9 cellular contexts compared by ENCODE assay signal in the genomic region with DNA sequence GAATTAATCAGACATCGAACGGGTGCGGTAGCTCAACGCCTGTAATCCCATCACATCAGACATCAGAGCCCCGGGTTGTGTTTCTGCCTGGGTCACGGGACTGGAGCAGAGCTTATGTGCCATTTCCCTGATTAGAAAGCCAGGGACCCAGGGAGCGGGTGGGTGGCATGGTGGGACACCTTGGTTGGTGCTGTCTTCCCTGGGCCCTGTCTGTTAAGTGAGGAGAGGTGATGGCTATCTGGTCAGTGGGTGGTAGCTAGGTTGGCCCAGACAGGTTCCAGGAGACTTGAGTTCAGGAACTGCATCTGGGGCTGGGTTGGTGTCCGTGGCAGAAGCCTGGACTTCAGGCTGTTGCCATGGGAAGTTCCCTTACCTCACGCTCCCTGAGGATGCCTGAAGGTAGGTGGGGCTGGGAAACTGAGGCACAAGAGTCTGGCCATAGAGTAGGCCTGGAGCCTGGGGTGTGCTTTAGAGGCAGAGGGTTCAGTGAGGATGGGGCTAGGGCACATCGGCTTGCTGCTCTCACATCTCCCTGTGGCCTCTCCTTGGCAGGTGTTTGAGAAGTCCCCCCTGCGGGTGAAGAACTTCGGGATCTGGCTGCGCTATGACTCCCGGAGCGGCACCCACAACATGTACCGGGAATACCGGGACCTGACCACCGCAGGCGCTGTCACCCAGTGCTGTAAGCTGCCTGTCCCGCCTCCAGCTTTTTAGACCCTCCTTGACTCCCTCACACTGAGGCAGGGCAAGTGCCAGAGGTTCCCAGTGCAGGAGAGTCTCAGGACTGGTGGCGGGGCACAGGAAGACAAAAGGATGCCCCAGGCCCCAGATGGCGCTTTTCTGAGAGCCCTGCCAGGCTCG. TPM values are rescaled to one million over a fixed set of nuclear protein-coding genes. Genes with fewer than 3 reads are reported as not detected.
DNase-seq lines count a peak whose midpoint lies in the region; FAIRE-seq and TF ChIP-seq lines count a peak whose summit lies in the region.
"Had no signal": no experiment of that assay in that cellular context is flagged by ENCODE, and none has a peak within 500 bp of the region (broad histone marks: within the 10 kb centered on the region; RNA-seq: fewer than 3 reads in every experiment).

No MANE protein-coding gene starts in this region.

- H2AFZ ChIP-seq in neural progenitor cell (replicated peaks), result no peak overlapping the region

- peaks cover 36% of the 10 kb centered on the region for H3K36me3 ChIP-seq in GM06990 (ENCODE audit: control insufficient read depth, insufficient read depth, low read length)
- peaks cover 25 to 38% of the 10 kb centered on the region in 2 donors for H3K36me3 ChIP-seq in duodenal mucosa (ENCODE audit: control insufficient read depth in 1 of 2, insufficient read depth in 2 of 2, low read length in 2 of 2)
- H3K36me3 ChIP-seq in neural progenitor cell, result peaks cover 4% of the 10 kb centered on the region

- TF ChIP-seq POLR2A in NB4 (IDR thresholded peaks at IDR 0.05; ENCODE audit: extremely low read depth, insufficient read length), result no peak

- TF ChIP-seq CTCF in GM06990 (IDR thresholded peaks at IDR 0.05; ENCODE audit: insufficient read depth, low read length, poor library complexity, severe bottlenecking) (no peak), NB4 (IDR thresholded peaks at IDR 0.05; ENCODE audit: low read depth, low read length) (no peak), neural progenitor cell (IDR thresholded peaks at IDR 0.05) (no peak)

- no peak overlapping the region for H3K27ac ChIP-seq in duodenal mucosa (ENCODE audit: low read depth, low read length)
- H3K27ac ChIP-seq in neural progenitor cell, result no peak overlapping the region

- H3K27ac Mint-ChIP-seq in neural progenitor cell, result no peak overlapping the region

- H3K4me2 ChIP-seq in neural progenitor cell, result peak overlapping the region; percentile 100

- H3K9ac ChIP-seq in duodenal mucosa (ENCODE audit: low read depth in 1 of 2, low read length in 2 of 2) (peak overlapping the region; percentile 88 to 92), neural progenitor cell (no peak overlapping the region)

- FAIRE-seq in urothelium cell line (lab: Jason Lieb, UNC), result no peak

- H3F3A ChIP-seq in neural progenitor cell (ENCODE audit: low read depth), result peaks cover 58% of the 10 kb centered on the region

- H4K20me1 ChIP-seq in neural progenitor cell (ENCODE audit: low read depth), result peaks cover 52% of the 10 kb centered on the region

- peaks cover 37 to 41% of the 10 kb centered on the region in 2 donors for H3K4me1 ChIP-seq in duodenal mucosa (ENCODE audit: control insufficient read depth in 1 of 2, insufficient read depth in 2 of 2, low read length in 2 of 2)
- peaks cover 7% of the 10 kb centered on the region for H3K4me1 ChIP-seq in neural progenitor cell

- H3K4me3 ChIP-seq in GM06990 (replicated peaks; ENCODE audit: low read depth, low read length) (peak overlapping the region; percentile 98), NB4 (ENCODE audit: low read depth, low read length) (peak overlapping the region; percentile 99), duodenal mucosa (ENCODE audit: low read depth in 1 of 2, low read length in 2 of 2) (peak overlapping the region; percentile 89 to 98), neural progenitor cell (peak overlapping the region; percentile 94)

- H3K79me2 ChIP-seq in neural progenitor cell (ENCODE audit: low read depth), result peaks cover 32% of the 10 kb centered on the region

- H3K4me1 Mint-ChIP-seq in neural progenitor cell, result peaks cover 25% of the 10 kb centered on the region

- H3K4me3 Mint-ChIP-seq in neural progenitor cell, result peak overlapping the region; percentile 100

- no peaks in the 10 kb centered on the region for H3K27me3 ChIP-seq in GM06990 (replicated peaks; ENCODE audit: control insufficient read depth, insufficient read depth, low read length)
- H3K27me3 ChIP-seq in duodenal mucosa (ENCODE audit: control insufficient read depth in 1 of 2, insufficient read depth in 2 of 2, low read length in 2 of 2), result no peaks in the 10 kb centered on the region
- no peaks in the 10 kb centered on the region for H3K27me3 ChIP-seq in neural progenitor cell

- DNase-seq in GM06990 (ENCODE audit: extremely low read depth, insufficient read length), result no peak
- no peak for DNase-seq in NB4 (ENCODE audit: low read depth)
- DNase-seq in neural progenitor cell (ENCODE audit: low spot score), result no peak
- no peak for DNase-seq in ureter (ENCODE audit: low spot score)
- no peak for DNase-seq in HT-29 (ENCODE audit: low spot score)
- DNase-seq in cerebellar nuclear complex (lab: John Stamatoyannopoulos, UW), result no peak
- DNase-seq in urothelium cell line (ENCODE audit: low spot score), result no peak
- DNase-seq: NCI-H1694 had no signal

- no peaks in the 10 kb centered on the region for H3K9me3 Mint-ChIP-seq in neural progenitor cell

- peaks cover 20% of the 10 kb centered on the region for H3K27me3 Mint-ChIP-seq in neural progenitor cell (ENCODE audit: insufficient read depth, low read depth)

- peaks cover 32% of the 10 kb centered on the region for H3K36me3 Mint-ChIP-seq in neural progenitor cell

- no peaks in the 10 kb centered on the region for H3K9me3 ChIP-seq in duodenal mucosa (ENCODE audit: control insufficient read depth in 1 of 2, low read length in 2 of 2)
- no peaks in the 10 kb centered on the region for H3K9me3 ChIP-seq in neural progenitor cell (ENCODE audit: low read depth)

RNA-seq across cellular contexts. Expression of gene RPL18A, which starts 2.1 kb away (rescaled TPM):
- total RNA-seq in neural progenitor cell (ENCODE audit: low replicate concordance) (975 and 1,520 TPM in 2 replicates), ureter (2,079 TPM)
- total RNA-seq in HT-29 (2014; rRNA removed; shearing (Covaris generic)), result 2,120 and 2,211 TPM in 2 replicates

RNA-seq across cellular contexts. Expression of gene SLC5A5, which starts 10.0 kb away (rescaled TPM):
- total RNA-seq in neural progenitor cell (ENCODE audit: low replicate concordance), result 0.37 and 0.51 TPM in 2 replicates
- total RNA-seq in ureter, result 0.13 TPM
- total RNA-seq in HT-29 (2014; rRNA removed; shearing (Covaris generic)), result not detected in 2 replicates

RNA-seq across cellular contexts. Expression of gene JAK3, which starts 14.0 kb away (rescaled TPM):
- total RNA-seq in neural progenitor cell (ENCODE audit: low replicate concordance) (3.4 and 3.9 TPM in 2 replicates), ureter (16.8 TPM)
- 0.23 and 0.31 TPM in 2 replicates for total RNA-seq in HT-29 (2014; rRNA removed; shearing (Covaris generic))

RNA-seq across cellular contexts. Expression of gene INSL3, which starts 40.5 kb away (rescaled TPM):
- total RNA-seq in neural progenitor cell (ENCODE audit: low replicate concordance) (0.37 TPM in 1 of 2 replicates, not detected in the other), ureter (not detected)
- not detected in 2 replicates for total RNA-seq in HT-29 (2014; rRNA removed; shearing (Covaris generic))
